ENCODE assay signal across 11 cellular contexts in genomic region chr22:30823015-30823370, GRCh38.
A peak's percentile ranks its signal among the peaks of the same experiment; 100 is the strongest.
DNase-seq lines count a peak whose midpoint lies in the region; ATAC-seq and TF ChIP-seq lines count a peak whose summit lies in the region.
"Had no signal": no experiment of that assay in that cellular context is flagged by ENCODE, and none has a peak within 500 bp of the region (broad histone marks: within the 10 kb centered on the region; RNA-seq: fewer than 3 reads in every experiment).

No MANE protein-coding gene starts in this region.

- ATAC-seq in Right ventricle myocardium superior (ENCODE audit: poor library complexity), result peak; percentile 46
- ATAC-seq: HCT116 had no signal

- H3K27ac Mint-ChIP-seq in type B pancreatic cell, result no peak overlapping the region

- peaks cover 0 to 6% of the 10 kb centered on the region in 2 donors for H3K27me3 ChIP-seq in right atrium auricular region

- H3K4me3 Mint-ChIP-seq in type B pancreatic cell, result peak overlapping the region; percentile 81

- H3K27me3 Mint-ChIP-seq in type B pancreatic cell, result peaks cover 86% of the 10 kb centered on the region

- intact Hi-C loops in Right ventricle myocardium superior (cut with DNase I), result no loop called here

- H3K36me3 Mint-ChIP-seq in type B pancreatic cell, result no peaks in the 10 kb centered on the region

- DNase-seq in Right ventricle myocardium superior, result no peak
- DNase-seq in right atrium auricular region (ENCODE audit: low spot score), result no peak
- DNase-seq in astrocyte of the cerebellum (ENCODE audit: low read depth), result no peak
- peak; percentile 71 for DNase-seq in iPS-NIHi7 (ENCODE audit: extremely low spot score)
- DNase-seq in type B pancreatic cell (ENCODE audit: extremely low spot score, unreplicated experiment), result no peak
- DNase-seq in hippocampal formation (lab: John Stamatoyannopoulos, UW), result no peak
- DNase-seq in GM13977 (ENCODE audit: low spot score), result no peak
- no peak for DNase-seq in occipital lobe (lab: John Stamatoyannopoulos, UW)
- DNase-seq: activated effector memory CD4-positive, alpha-beta T cell treated with Interleukin-2 at 50 U/mL for 16 hours; NCI-H187 treated with DMSO at 0.1 percent for 48 hours had no signal

- H3K9me3 Mint-ChIP-seq in type B pancreatic cell, result no peaks in the 10 kb centered on the region

- no peaks in the 10 kb centered on the region for H3K4me1 Mint-ChIP-seq in type B pancreatic cell (ENCODE audit: unreplicated experiment)

- H3K27ac ChIP-seq in right atrium auricular region, result no peak overlapping the region

- TF ChIP-seq CTCF in right atrium auricular region (IDR thresholded peaks at IDR 0.05) (no peak), astrocyte of the cerebellum (IDR thresholded peaks at IDR 0.05; ENCODE audit: low read depth, low read length, missing control alignments) (no peak), type B pancreatic cell (conservative IDR thresholded peaks at IDR 0.05) (peak; percentile 40), GM13977 (IDR thresholded peaks at IDR 0.05; ENCODE audit: extremely low read depth, insufficient read depth, missing control alignments) (no peak)

- no peaks in the 10 kb centered on the region for H3K9me3 ChIP-seq in right atrium auricular region

- H3K4me1 ChIP-seq in right atrium auricular region, result peaks cover 0 to 13% of the 10 kb centered on the region in 2 donors

- in situ Hi-C loops in astrocyte of the cerebellum (cut with HindIII; ENCODE audit: low sequenced_read_pairs), result no loop called here
- in situ Hi-C loops in GM13977 (cut with MboI; ENCODE audit: low pct_unique_long_range_greater_than_20kb, low sequenced_read_pairs, unreplicated experiment), result no loop called here

- H3K4me3 ChIP-seq in right atrium auricular region (peak overlapping the region in 1 of 2 donors; percentile 46), astrocyte of the cerebellum (ENCODE audit: low read depth, low read length) (peak overlapping the region; percentile 38)

- no peaks in the 10 kb centered on the region for H3K36me3 ChIP-seq in right atrium auricular region
